Comparison of ENCODE assay signal across 11 cellular contexts in the genomic region with DNA sequence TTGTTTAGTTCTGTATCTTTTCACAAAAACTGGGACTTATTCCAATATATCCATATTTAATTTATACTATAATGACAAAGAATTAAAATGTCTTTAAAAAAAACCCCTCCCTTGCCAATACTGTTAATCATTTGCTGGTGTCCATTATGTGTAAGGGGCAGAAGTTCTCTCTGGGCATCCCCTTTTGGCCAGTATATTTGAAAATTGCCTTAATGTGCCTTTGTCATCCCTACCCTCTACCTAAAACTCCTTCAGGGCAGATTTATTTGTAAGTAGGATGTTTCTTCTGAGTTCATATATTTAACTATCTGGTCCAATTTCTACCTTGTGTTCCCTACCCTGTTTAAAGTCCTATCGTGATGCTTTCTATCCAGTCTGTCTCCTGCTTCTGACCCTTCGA.
A peak's percentile ranks its signal among the peaks of the same experiment; 100 is the strongest.
DNase-seq lines count a peak whose midpoint lies in the region; ATAC-seq and TF ChIP-seq lines count a peak whose summit lies in the region.
"Had no signal": no experiment of that assay in that cellular context is flagged by ENCODE, and none has a peak within 500 bp of the region (broad histone marks: within the 10 kb centered on the region; RNA-seq: fewer than 3 reads in every experiment).

No MANE protein-coding gene starts in this region.

- H2BK5ac ChIP-seq in mesenchymal stem cell (ENCODE audit: low read depth, low read length, poor library complexity, severe bottlenecking) = no peak overlapping the region

- no peak overlapping the region for H3K4ac ChIP-seq in mesenchymal stem cell (ENCODE audit: low read depth in 1 of 2, low read length in 2 of 2)

- H3K27ac Mint-ChIP-seq in CD8-positive, alpha-beta memory T cell = peak overlapping the region in 1 of 8 donors; percentile 83

- H3K18ac ChIP-seq in mesenchymal stem cell (ENCODE audit: low read depth in 1 of 2, low read length in 2 of 2) = no peak overlapping the region

- H3K4me3 ChIP-seq in mesenchymal stem cell (ENCODE audit: insufficient read depth in 1 of 2, low read depth in 1 of 2, low read length in 2 of 2) (peak overlapping the region in 1 of 2 experiments; percentile 61), PC-3 (ENCODE audit: low read length) (no peak overlapping the region)
- no peak overlapping the region for H3K4me3 ChIP-seq in CD8-positive, alpha-beta memory T cell (ENCODE audit: low read length)

- H2BK120ac ChIP-seq in mesenchymal stem cell (ENCODE audit: low read depth, low read length) = no peak overlapping the region

- no peaks in the 10 kb centered on the region for H3F3A ChIP-seq in PC-3 (ENCODE audit: low read length, unreplicated experiment)

- H3K4me2 ChIP-seq in mesenchymal stem cell (ENCODE audit: low read length, poor library complexity, severe bottlenecking) (no peak overlapping the region), PC-3 (ENCODE audit: low read length) (no peak overlapping the region)

- no peak overlapping the region for H2BK15ac ChIP-seq in mesenchymal stem cell (ENCODE audit: low read depth, poor library complexity, severe bottlenecking)

- CTCF ChIA-PET in PC-3 (lab: Charles Lee) = no interaction called here
- CTCF ChIA-PET in CD8-positive, alpha-beta memory T cell (lab: Charles Lee) = no interaction called here

- H3K4me3 Mint-ChIP-seq in CD8-positive, alpha-beta memory T cell = no peak overlapping the region

- no peak overlapping the region for H3K14ac ChIP-seq in mesenchymal stem cell (ENCODE audit: low read length in 2 of 2)

- no peak overlapping the region for H2AFZ ChIP-seq in mesenchymal stem cell (ENCODE audit: low read depth, low read length)
- no peak overlapping the region for H2AFZ ChIP-seq in PC-3 (ENCODE audit: low read length)

- H4K91ac ChIP-seq in mesenchymal stem cell (ENCODE audit: low read length) = no peak overlapping the region

- H3K9me2 ChIP-seq in PC-3 (replicated peaks; ENCODE audit: low read length) = no peaks in the 10 kb centered on the region

- H3K36me3 ChIP-seq in mesenchymal stem cell (ENCODE audit: control insufficient read depth in 1 of 2, insufficient read depth in 2 of 2, low read depth in 1 of 2, low read length in 2 of 2) = no peaks in the 10 kb centered on the region
- no peaks in the 10 kb centered on the region for H3K36me3 ChIP-seq in PC-3 (ENCODE audit: low read depth, low read length)
- no peaks in the 10 kb centered on the region for H3K36me3 ChIP-seq in CD8-positive, alpha-beta memory T cell (ENCODE audit: insufficient read depth, low read length)

- DNase-seq in mesenchymal stem cell (no peak), PC-3 (no peak), NCI-H1694 (lab: John Stamatoyannopoulos, UW) (no peak), cortex of kidney (lab: John Stamatoyannopoulos, UW) (no peak)
- no peak for DNase-seq in CD8-positive, alpha-beta memory T cell
- DNase-seq: activated CD8-positive, alpha-beta memory T cell treated with anti-CD3 and anti-CD28 coated beads, Interleukin-2, amount 50 U/mL, for 4 hours; NCI-H2227 treated with DMSO at 0.1 percent for 48 hours; stimulated activated CD4-positive, alpha-beta T cell treated with anti-CD3 and anti-CD28 coated beads, Interleukin-4, amount 100 ng/mL, for 1 hour had no signal

- peaks cover 0 to 6% (median 1%) of the 10 kb centered on the region in 3 donors for H3K36me3 Mint-ChIP-seq in CD8-positive, alpha-beta memory T cell

- intact Hi-C loops in PC-3 (cut with micrococcal nuclease) = no loop called here

- no peak overlapping the region for H2AK5ac ChIP-seq in mesenchymal stem cell (ENCODE audit: low read length, severe bottlenecking)

- H3K4me1 ChIP-seq in mesenchymal stem cell (ENCODE audit: control insufficient read depth, insufficient read depth, low read depth, low read length) (peaks cover 6% of the 10 kb centered on the region), PC-3 (ENCODE audit: insufficient read depth, low read length) (peaks cover 24% of the 10 kb centered on the region)
- H3K4me1 ChIP-seq in CD8-positive, alpha-beta memory T cell (ENCODE audit: insufficient read depth, low read length) = no peaks in the 10 kb centered on the region

- no peak overlapping the region for H4K8ac ChIP-seq in mesenchymal stem cell (ENCODE audit: low read length)

- H3K9ac ChIP-seq in mesenchymal stem cell (ENCODE audit: low read length) = peak overlapping the region; percentile 81
- H3K9ac ChIP-seq in PC-3 (ENCODE audit: low read length) = no peak overlapping the region

- WGBS in mesenchymal stem cell = 93% methylated on average over 2 of the region's 2 CpGs

- H3K27ac ChIP-seq in mesenchymal stem cell (ENCODE audit: low read length, poor library complexity, severe bottlenecking) = peak overlapping the region; percentile 81
- no peak overlapping the region for H3K27ac ChIP-seq in PC-3 (ENCODE audit: low read length)
- H3K27ac ChIP-seq in CD8-positive, alpha-beta memory T cell (ENCODE audit: low read depth, low read length) = no peak overlapping the region

- H2BK12ac ChIP-seq in mesenchymal stem cell (ENCODE audit: low read length in 2 of 2) = no peak overlapping the region

- no peaks in the 10 kb centered on the region for H3K9me3 Mint-ChIP-seq in CD8-positive, alpha-beta memory T cell

- ATAC-seq in GM18867 (IDR thresholded peaks at IDR 0.05; ENCODE audit: unreplicated experiment) (peak; percentile 24), GM21786 (IDR thresholded peaks at IDR 0.05; ENCODE audit: unreplicated experiment) (peak; percentile 44), HG03342 (IDR thresholded peaks at IDR 0.05; ENCODE audit: unreplicated experiment) (peak; percentile 41), PC-3 (no peak)

- no peak overlapping the region for H3K23ac ChIP-seq in mesenchymal stem cell (ENCODE audit: low read length in 2 of 2)

- no TSS peak for BruUV-seq in PC-3 (replicated peaks; lab: Mats Ljungman, UMichigan)

- peaks cover 5% of the 10 kb centered on the region for H3K79me1 ChIP-seq in mesenchymal stem cell (replicated peaks; ENCODE audit: low read length, poor library complexity, severe bottlenecking)

- H3K9me3 ChIP-seq in mesenchymal stem cell (ENCODE audit: control insufficient read depth, low read length) (no peaks in the 10 kb centered on the region), PC-3 (ENCODE audit: low read length) (no peaks in the 10 kb centered on the region)
- H3K9me3 ChIP-seq in CD8-positive, alpha-beta memory T cell (ENCODE audit: low read length) = no peaks in the 10 kb centered on the region

- H3K27me3 Mint-ChIP-seq in CD8-positive, alpha-beta memory T cell = no peaks in the 10 kb centered on the region

- H3K79me2 ChIP-seq in PC-3 (ENCODE audit: low read length) = no peaks in the 10 kb centered on the region

- POLR2A ChIA-PET in PC-3 (lab: Charles Lee; ENCODE audit: unreplicated experiment) = no interaction called here
- POLR2A ChIA-PET in CD8-positive, alpha-beta memory T cell (lab: Charles Lee) = no interaction called here

- peaks cover 0 to 9% (median 0%) of the 10 kb centered on the region in 3 donors for H3K4me1 Mint-ChIP-seq in CD8-positive, alpha-beta memory T cell

- H3K27me3 ChIP-seq in mesenchymal stem cell (ENCODE audit: control insufficient read depth in 1 of 2, insufficient read depth in 1 of 2, low read length in 2 of 2) (no peaks in the 10 kb centered on the region), PC-3 (ENCODE audit: low read length) (no peaks in the 10 kb centered on the region)
- H3K27me3 ChIP-seq in CD8-positive, alpha-beta memory T cell (ENCODE audit: insufficient read depth, low read length, poor library complexity, severe bottlenecking) = no peaks in the 10 kb centered on the region

- H4K20me1 ChIP-seq in PC-3 (ENCODE audit: low read length) = no peaks in the 10 kb centered on the region

- no peak for TF ChIP-seq CTCF in PC-3 (conservative IDR thresholded peaks at IDR 0.05; ENCODE audit: low read depth, low read length)
